In genomic region chr11:126394634-126395072, GRCh38 we compare ENCODE assay signal across 7 cellular contexts. TPM values are rescaled to one million over a fixed set of nuclear protein-coding genes. Genes with fewer than 3 reads are reported as not detected.
DNase-seq lines count a peak whose midpoint lies in the region; ATAC-seq and TF ChIP-seq lines count a peak whose summit lies in the region.
"Not testable (repeated sequence)": the region's sequence is repeated elsewhere in the genome, so short reads cannot be mapped to it uniquely, and the experiment has no call there.

No MANE protein-coding gene starts in this region.

- H3K9me3 Mint-ChIP-seq in brain, result not testable (repeated sequence)

- POLR2A ChIA-PET in RWPE1 (lab: Yijun Ruan, JAX; ENCODE audit: low non-redundant PET), result not testable (repeated sequence)

- peak overlapping the region; percentile 67 for H3K4me3 ChIP-seq in Loucy (ENCODE audit: low read length, poor library complexity, severe bottlenecking)
- not testable (repeated sequence) for H3K4me3 ChIP-seq in epithelial cell of proximal tubule (ENCODE audit: low read depth, low read length)

- DNase-seq in RWPE1 (ENCODE audit: low spot score) (peak; percentile 41), epithelial cell of proximal tubule (ENCODE audit: low read depth) (peak; percentile 16), cardiac septum (ENCODE audit: low spot score) (peak; percentile 79), renal cortical epithelial cell (ENCODE audit: low read depth) (peak; percentile 66)
- DNase-seq in left lobe of liver (ENCODE audit: low spot score), result not testable (repeated sequence)

- not testable (repeated sequence) for H2AFZ ChIP-seq in Loucy (ENCODE audit: low read length)

- peak overlapping the region; percentile 98 for H3K27ac ChIP-seq in RWPE1

- H3K9me2 ChIP-seq in Loucy (replicated peaks; ENCODE audit: low read depth, low read length), result not testable (repeated sequence)

- peaks cover 55% of the 10 kb centered on the region for H3K4me1 Mint-ChIP-seq in brain

- CTCF ChIA-PET in RWPE1 (lab: Yijun Ruan, JAX), result interaction anchor here (0.6 kb wide), 1 partner anchor 82 kb away, joined by 4 read pairs; no protein-coding TSS in a partner anchor

- not testable (repeated sequence) for H3K36me3 ChIP-seq in Loucy (ENCODE audit: insufficient read depth, low read length)

- intact Hi-C loops in cardiac septum (cut with DNase I), result loop anchor here (2.0 to 5.0 kb wide), 3 partner anchors 37 to 82 kb away; partner anchors contain the start of gene ST3GAL4

- H3K79me2 ChIP-seq in Loucy (ENCODE audit: insufficient read depth, low read length), result peaks cover 85% of the 10 kb centered on the region

- not testable (repeated sequence) for TF ChIP-seq CTCF in Loucy (conservative IDR thresholded peaks at IDR 0.05; ENCODE audit: low read length); RWPE1 (conservative IDR thresholded peaks at IDR 0.05; ENCODE audit: low read depth); brain (conservative IDR thresholded peaks at IDR 0.05); epithelial cell of proximal tubule (conservative IDR thresholded peaks at IDR 0.05; ENCODE audit: low read depth, low read length)

- not testable (repeated sequence) for H4K20me1 ChIP-seq in Loucy (ENCODE audit: insufficient read depth, low read length, poor library complexity, severe bottlenecking)

- H3K4me3 Mint-ChIP-seq in brain, result not testable (repeated sequence)

- H3F3A ChIP-seq in Loucy (ENCODE audit: low read depth), result peaks cover 17% of the 10 kb centered on the region

- H3K4me2 ChIP-seq in Loucy (ENCODE audit: low read depth, low read length, poor library complexity, severe bottlenecking), result peak overlapping the region; percentile 78

- not testable (repeated sequence) for H3K9me3 ChIP-seq in Loucy (ENCODE audit: insufficient read depth, low read depth, low read length)

- H3K9ac ChIP-seq in Loucy (ENCODE audit: low read depth, low read length, poor library complexity, severe bottlenecking), result peak overlapping the region; percentile 77

- ATAC-seq in left lobe of liver, result peak; percentile 72

- not testable (repeated sequence) for H3K27me3 Mint-ChIP-seq in brain

- peak overlapping the region in 3 of 5 experiments; percentile 16 to 71 (median 20) for H3K27ac Mint-ChIP-seq in brain

- not testable (repeated sequence) for H3K27me3 ChIP-seq in Loucy (ENCODE audit: insufficient read depth, low read length, poor library complexity, severe bottlenecking)

- not testable (repeated sequence) for H3K36me3 Mint-ChIP-seq in brain

- peaks cover 51% of the 10 kb centered on the region for H3K4me1 ChIP-seq in Loucy (ENCODE audit: insufficient read depth, low read length, poor library complexity, severe bottlenecking)

RNA-seq across cellular contexts. Expression of gene ST3GAL4, which starts 39.2 kb away (rescaled TPM):
- polyA plus RNA-seq in brain (ENCODE audit: insufficient read depth, low read depth, low replicate concordance), result 43.9 TPM
- 15.9 and 24.2 TPM in 2 replicates for total RNA-seq in epithelial cell of proximal tubule
- total RNA-seq in cardiac septum, result 55.1 TPM
- total RNA-seq in left lobe of liver, result 7.3 TPM
- total RNA-seq in renal cortical epithelial cell, result 13.9 and 17.8 TPM in 2 replicates
